Comparison of ENCODE assay signal across 1 cellular context in genomic region chr9:115141612-115142011, GRCh38.
TF ChIP-seq lines count a peak whose summit lies in the region.

No MANE protein-coding gene starts in this region.

TF ChIP-seq in H1, 55 proteins besides CTCF, POLR2A, EP300 and RAD21 (continued from another document):
- TF ChIP-seq POLR2AphosphoS5 (IDR thresholded peaks at IDR 0.05; ENCODE audit: low read depth, low read length), result no peak
- TF ChIP-seq NRF1 (IDR thresholded peaks at IDR 0.05; ENCODE audit: low read depth, low read length), result no peak
- TF ChIP-seq RFX5 (IDR thresholded peaks at IDR 0.05; ENCODE audit: borderline replicate concordance, low read depth, low read length), result no peak
- no peak for TF ChIP-seq CHD2 (IDR thresholded peaks at IDR 0.05; ENCODE audit: low read length)
